Comparison of ENCODE assay signal across 8 cellular contexts in genomic region chr4:82798168-82799005, GRCh38. TPM values are rescaled to one million over a fixed set of nuclear protein-coding genes. Genes with fewer than 3 reads are reported as not detected.
DNase-seq lines count a peak whose midpoint lies in the region; TF ChIP-seq lines count a peak whose summit lies in the region.

SCD5 (minus strand) TSS chr4:82798796; CDS start chr4:82798537, 259 bp downstream.

- no peak within 1 kb of the TSS for H3T11ph ChIP-seq in H9 (ENCODE audit: low read length)

- H3K9ac ChIP-seq in H9 (ENCODE audit: extremely low read depth, insufficient read length, low read length) (no peak within 1 kb of the TSS), iPS-15b (ENCODE audit: low read depth, low read length) (no peak within 1 kb of the TSS)

- peak within 1 kb of the TSS; percentile 65 for H3K4me2 ChIP-seq in H9 (ENCODE audit: insufficient read depth, insufficient read length, low read length)

- H3K4me1 ChIP-seq in H9 (ENCODE audit: insufficient read depth, low read length) (peaks cover 2% of the 10 kb centered on the region; the same call in 1 of the 2 replicates), iPS-15b (ENCODE audit: control insufficient read depth, insufficient read depth, low read length) (peaks cover 4% of the 10 kb centered on the region), sigmoid colon (peaks cover 0 to 22% (median 16%) of the 10 kb centered on the region in 4 donors)

- no peak within 1 kb of the TSS for H2BK120ac ChIP-seq in H9 (ENCODE audit: low read depth, low read length, poor library complexity, severe bottlenecking)

- H2BK20ac ChIP-seq in H9 (ENCODE audit: low read depth, low read length, poor library complexity, severe bottlenecking), result no peak within 1 kb of the TSS

- H3K36me3 Mint-ChIP-seq in H9 (ENCODE audit: insufficient read depth in 1 of 3, low read depth in 3 of 3), result no peaks in the 10 kb centered on the region; a peak in 1 of 7 replicates
- no peaks in the 10 kb centered on the region for H3K36me3 Mint-ChIP-seq in T-helper 2 cell treated with Interferon-gamma antibody and Interleukin-4, amounts not matched to agents 5 μg/mL and 100 μg/mL, for 36 hours (ENCODE audit: low read depth)

- no CpG with 5 or more reads among the region's 94 CpGs for WGBS in H9 (ENCODE audit: extremely low coverage, insufficient read length, low lambda C conversion rate)
- WGBS in sigmoid colon, 2 donors, result 1% methylated on average over 94 of the region's 94 CpGs

- H3K79me1 ChIP-seq in H9 (ENCODE audit: insufficient read depth, low read depth, low read length, poor library complexity, severe bottlenecking), result no peaks in the 10 kb centered on the region

- H3K9me3 Mint-ChIP-seq in H9, result peaks cover 0 to 3% of the 10 kb centered on the region in 2 experiments; a peak in 2 of 5 replicates
- no peaks in the 10 kb centered on the region for H3K9me3 Mint-ChIP-seq in T-helper 2 cell treated with Interferon-gamma antibody and Interleukin-4, amounts not matched to agents 5 μg/mL and 100 μg/mL, for 36 hours

- no peak within 1 kb of the TSS for H2BK15ac ChIP-seq in H9 (ENCODE audit: low read depth, low read length)

- intact Hi-C loops in sigmoid colon (cut with DNase I), result loop anchor here (1.0 to 10.0 kb wide), 4 partner anchors 236 to 484 kb away; partner anchors contain the start of genes COPS4, COQ2 and HNRNPD

- no peak within 1 kb of the TSS for H2BK12ac ChIP-seq in H9 (ENCODE audit: insufficient read length, low read depth, low read length)

- no peaks in the 10 kb centered on the region for H3K36me3 ChIP-seq in brain microvascular endothelial cell (replicated peaks)
- no peaks in the 10 kb centered on the region for H3K36me3 ChIP-seq in iPS-15b (ENCODE audit: control insufficient read depth, insufficient read depth, low read length)
- H3K36me3 ChIP-seq in sigmoid colon, result no peaks in the 10 kb centered on the region

- H3K4me3 ChIP-seq in brain microvascular endothelial cell (ENCODE audit: low read depth, low read length) (peak within 1 kb of the TSS; percentile 69), iPS-15b (ENCODE audit: low read depth, low read length) (peak within 1 kb of the TSS; percentile 61), sigmoid colon (peak within 1 kb of the TSS; percentile 78 to 93 (median 84))

- H2AK5ac ChIP-seq in H9 (ENCODE audit: insufficient read length, low read length), result no peak within 1 kb of the TSS

- H3K79me2 ChIP-seq in H9 (ENCODE audit: insufficient read depth, low read length), result no peaks in the 10 kb centered on the region

- in situ Hi-C loops in brain microvascular endothelial cell (cut with HindIII; ENCODE audit: low pct_ligation_motif_present, low sequenced_read_pairs), result no loop called here

- H3K4me3 Mint-ChIP-seq in H9, result peak within 1 kb of the TSS; percentile 70 to 86
- peak within 1 kb of the TSS; percentile 78 for H3K4me3 Mint-ChIP-seq in T-helper 2 cell treated with Interferon-gamma antibody and Interleukin-4, amounts not matched to agents 5 μg/mL and 100 μg/mL, for 36 hours

- no peak for TF ChIP-seq POLR2A in sigmoid colon (IDR thresholded peaks at IDR 0.05)

- H2BK5ac ChIP-seq in H9 (ENCODE audit: insufficient read length, low read length), result no peak within 1 kb of the TSS

- DNase-seq in GM04504 (ENCODE audit: low read depth) (peak; percentile 55), H9 (peak; percentile 63), M059J (ENCODE audit: low read depth) (peak; percentile 75), brain microvascular endothelial cell (no peak), sigmoid colon (peak; percentile 91), NCI-H2107 treated with DMSO at 0.1 percent for 48 hours (lab: John Stamatoyannopoulos, UW; ENCODE audit: unreplicated experiment) (no peak)
- peak; percentile 36 for DNase-seq in T-helper 2 cell treated with Interferon-gamma antibody and Interleukin-4, amounts not matched to agents 5 μg/mL and 100 μg/mL, for 36 hours (ENCODE audit: low spot score)

- H3K9me3 ChIP-seq in H9 (ENCODE audit: control insufficient read depth, low read depth, low read length) (no peaks in the 10 kb centered on the region), iPS-15b (ENCODE audit: control insufficient read depth, insufficient read depth, low read length) (no peaks in the 10 kb centered on the region), sigmoid colon (no peaks in the 10 kb centered on the region)

- H3K23me2 ChIP-seq in H9 (ENCODE audit: insufficient read length, low read depth, low read length, poor library complexity, severe bottlenecking), result peaks cover 20% of the 10 kb centered on the region

- no peak within 1 kb of the TSS for H3K14ac ChIP-seq in H9 (ENCODE audit: insufficient read depth, low read length)

- H3K27me3 ChIP-seq in H9 (ENCODE audit: insufficient read depth, low read length), result peaks cover 66% of the 10 kb centered on the region
- no peaks in the 10 kb centered on the region for H3K27me3 ChIP-seq in brain microvascular endothelial cell (replicated peaks)
- peaks cover 98% of the 10 kb centered on the region for H3K27me3 ChIP-seq in iPS-15b (ENCODE audit: control insufficient read depth, insufficient read depth, low read length)
- H3K27me3 ChIP-seq in sigmoid colon, result no peaks in the 10 kb centered on the region

- H3K27me3 Mint-ChIP-seq in H9 (ENCODE audit: low read depth), result peaks cover 52% of the 10 kb centered on the region
- peaks cover 57% of the 10 kb centered on the region for H3K27me3 Mint-ChIP-seq in T-helper 2 cell treated with Interferon-gamma antibody and Interleukin-4, amounts not matched to agents 5 μg/mL and 100 μg/mL, for 36 hours (ENCODE audit: low read depth)

- no peak within 1 kb of the TSS for H3K27ac Mint-ChIP-seq in H9
- no peak within 1 kb of the TSS for H3K27ac Mint-ChIP-seq in T-helper 2 cell treated with Interferon-gamma antibody and Interleukin-4, amounts not matched to agents 5 μg/mL and 100 μg/mL, for 36 hours

- no peak within 1 kb of the TSS for H4K91ac ChIP-seq in H9 (ENCODE audit: insufficient read length, low read depth, low read length)

- H3K4ac ChIP-seq in H9 (ENCODE audit: low read depth, low read length), result no peak within 1 kb of the TSS

- peaks cover 27% of the 10 kb centered on the region in 2 experiments for H3K4me1 Mint-ChIP-seq in H9
- peaks cover 11% of the 10 kb centered on the region for H3K4me1 Mint-ChIP-seq in T-helper 2 cell treated with Interferon-gamma antibody and Interleukin-4, amounts not matched to agents 5 μg/mL and 100 μg/mL, for 36 hours (ENCODE audit: low read depth)

- no peaks in the 10 kb centered on the region for H4K20me1 ChIP-seq in H9 (ENCODE audit: control insufficient read depth, insufficient read depth, insufficient read length)

- no peak within 1 kb of the TSS for H4K5ac ChIP-seq in H9 (ENCODE audit: insufficient read length, low read depth, low read length)

- no peak within 1 kb of the TSS for H4K8ac ChIP-seq in H9 (replicated peaks; ENCODE audit: insufficient read length, low read depth, low read length)

- no peak within 1 kb of the TSS for H3K18ac ChIP-seq in H9 (ENCODE audit: insufficient read length, low read depth, low read length)

- H2AFZ ChIP-seq in H9 (ENCODE audit: low read length), result no peak within 1 kb of the TSS

- no peak within 1 kb of the TSS for H3K27ac ChIP-seq in H9 (ENCODE audit: insufficient read length, low read depth, low read length)
- H3K27ac ChIP-seq in brain microvascular endothelial cell, result no peak within 1 kb of the TSS
- peak within 1 kb of the TSS; percentile 81 to 86 (median 82) for H3K27ac ChIP-seq in sigmoid colon

- no peak for TF ChIP-seq CTCF in H9 (conservative IDR thresholded peaks at IDR 0.05)
- no peak for TF ChIP-seq CTCF in brain microvascular endothelial cell (IDR thresholded peaks at IDR 0.05; ENCODE audit: low read depth, low read length, missing control alignments)
- no peak for TF ChIP-seq CTCF in sigmoid colon (IDR thresholded peaks at IDR 0.05)

- no peak for TF ChIP-seq EP300 in sigmoid colon (IDR thresholded peaks at IDR 0.05)

- H3K56ac ChIP-seq in H9 (ENCODE audit: insufficient read length, low read depth, low read length), result no peak within 1 kb of the TSS

- no peak within 1 kb of the TSS for H3K23ac ChIP-seq in H9 (ENCODE audit: insufficient read length, low read depth, low read length)

RNA-seq across cellular contexts. Expression of gene SCD5, which starts in this region (rescaled TPM):
- total RNA-seq in H9 (2021) (0.68 and 0.86 TPM in 2 replicates), sigmoid colon (10 to 100 TPM; 27.3 to 30.7 (median 29.0) TPM)
- 17.2 and 26.1 TPM in 2 replicates for total RNA-seq in M059J (2014; rRNA removed; shearing (Covaris generic))
- polyA plus RNA-seq in sigmoid colon, result 1 to 10 TPM in 2 of 3 donors, under 1 TPM in 1; 0.69 to 4.7 (median 1.2) TPM

Comparison
In these comparisons a context has a peak if more than half of its experiments do, and no peak if none do; other contexts are left out.
1. Peak in DNase-seq and H3K4me2 ChIP-seq in H9; RNA of the gene not detected or under 1 TPM.
2. DNase-seq: peak in GM04504 (single experiment), M059J (single experiment), T-helper 2 cell treated with Interferon-gamma antibody and Interleukin-4, amounts not matched to agents 5 μg/mL and 100 μg/mL, for 36 hours (single experiment) and sigmoid colon (single experiment); none in brain microvascular endothelial cell (single experiment) and NCI-H2107 treated with DMSO at 0.1 percent for 48 hours (single experiment).
3. H3K27ac ChIP-seq: peak in sigmoid colon (4 of 4); none in H9 (single experiment) and brain microvascular endothelial cell (single experiment).
4. Peak in every context shown above with its lines, with median percentiles within 50 percentile points of each other: H3K4me3 ChIP-seq.